Comparison of ENCODE assay signal across 1 cellular context in genomic region chr20:32010666-32011065, GRCh38.
TF ChIP-seq lines count a peak whose summit lies in the region.

No MANE protein-coding gene starts in this region.

TF ChIP-seq in A549, 52 proteins besides CTCF, POLR2A, EP300 and RAD21:
- TF ChIP-seq MAZ (IDR thresholded peaks at IDR 0.05; ENCODE audit: borderline replicate concordance, low read depth, low read length), result no peak
- TF ChIP-seq, protein P1, sequence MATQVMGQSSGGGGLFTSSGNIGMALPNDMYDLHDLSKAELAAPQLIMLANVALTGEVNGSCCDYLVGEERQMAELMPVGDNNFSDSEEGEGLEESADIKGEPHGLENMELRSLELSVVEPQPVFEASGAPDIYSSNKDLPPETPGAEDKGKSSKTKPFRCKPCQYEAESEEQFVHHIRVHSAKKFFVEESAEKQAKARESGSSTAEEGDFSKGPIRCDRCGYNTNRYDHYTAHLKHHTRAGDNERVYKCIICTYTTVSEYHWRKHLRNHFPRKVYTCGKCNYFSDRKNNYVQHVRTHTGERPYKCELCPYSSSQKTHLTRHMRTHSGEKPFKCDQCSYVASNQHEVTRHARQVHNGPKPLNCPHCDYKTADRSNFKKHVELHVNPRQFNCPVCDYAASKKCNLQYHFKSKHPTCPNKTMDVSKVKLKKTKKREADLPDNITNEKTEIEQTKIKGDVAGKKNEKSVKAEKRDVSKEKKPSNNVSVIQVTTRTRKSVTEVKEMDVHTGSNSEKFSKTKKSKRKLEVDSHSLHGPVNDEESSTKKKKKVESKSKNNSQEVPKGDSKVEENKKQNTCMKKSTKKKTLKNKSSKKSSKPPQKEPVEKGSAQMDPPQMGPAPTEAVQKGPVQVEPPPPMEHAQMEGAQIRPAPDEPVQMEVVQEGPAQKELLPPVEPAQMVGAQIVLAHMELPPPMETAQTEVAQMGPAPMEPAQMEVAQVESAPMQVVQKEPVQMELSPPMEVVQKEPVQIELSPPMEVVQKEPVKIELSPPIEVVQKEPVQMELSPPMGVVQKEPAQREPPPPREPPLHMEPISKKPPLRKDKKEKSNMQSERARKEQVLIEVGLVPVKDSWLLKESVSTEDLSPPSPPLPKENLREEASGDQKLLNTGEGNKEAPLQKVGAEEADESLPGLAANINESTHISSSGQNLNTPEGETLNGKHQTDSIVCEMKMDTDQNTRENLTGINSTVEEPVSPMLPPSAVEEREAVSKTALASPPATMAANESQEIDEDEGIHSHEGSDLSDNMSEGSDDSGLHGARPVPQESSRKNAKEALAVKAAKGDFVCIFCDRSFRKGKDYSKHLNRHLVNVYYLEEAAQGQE (IDR thresholded peaks at IDR 0.05), result no peak
- no peak for TF ChIP-seq CBX8 (IDR thresholded peaks at IDR 0.05)
- TF ChIP-seq, protein P2, sequence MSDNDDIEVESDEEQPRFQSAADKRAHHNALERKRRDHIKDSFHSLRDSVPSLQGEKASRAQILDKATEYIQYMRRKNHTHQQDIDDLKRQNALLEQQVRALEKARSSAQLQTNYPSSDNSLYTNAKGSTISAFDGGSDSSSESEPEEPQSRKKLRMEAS (IDR thresholded peaks at IDR 0.05), result no peak
- no peak for TF ChIP-seq HOXB5 (CRISPR knock-in tag; IDR thresholded peaks at IDR 0.05)
- no peak for TF ChIP-seq GATA3 (IDR thresholded peaks at IDR 0.05; ENCODE audit: borderline replicate concordance)
- TF ChIP-seq FOSB (CRISPR knock-in tag; IDR thresholded peaks at IDR 0.05), result no peak
- no peak for TF ChIP-seq RFX5 (IDR thresholded peaks at IDR 0.05)
- TF ChIP-seq HOXA7 (CRISPR knock-in tag; IDR thresholded peaks at IDR 0.05), result no peak
- TF ChIP-seq JUN (IDR thresholded peaks at IDR 0.05), result no peak
- no peak for TF ChIP-seq MAFK (IDR thresholded peaks at IDR 0.05; ENCODE audit: partially characterized antibody)
- no peak for TF ChIP-seq PHF8 (IDR thresholded peaks at IDR 0.05; ENCODE audit: borderline replicate concordance, low read depth)
- no peak for TF ChIP-seq ZFP36 (IDR thresholded peaks at IDR 0.05; ENCODE audit: borderline replicate concordance, partially characterized antibody)
TF ChIP-seq in A549: peak in this region for 0.
